In the genomic region with DNA sequence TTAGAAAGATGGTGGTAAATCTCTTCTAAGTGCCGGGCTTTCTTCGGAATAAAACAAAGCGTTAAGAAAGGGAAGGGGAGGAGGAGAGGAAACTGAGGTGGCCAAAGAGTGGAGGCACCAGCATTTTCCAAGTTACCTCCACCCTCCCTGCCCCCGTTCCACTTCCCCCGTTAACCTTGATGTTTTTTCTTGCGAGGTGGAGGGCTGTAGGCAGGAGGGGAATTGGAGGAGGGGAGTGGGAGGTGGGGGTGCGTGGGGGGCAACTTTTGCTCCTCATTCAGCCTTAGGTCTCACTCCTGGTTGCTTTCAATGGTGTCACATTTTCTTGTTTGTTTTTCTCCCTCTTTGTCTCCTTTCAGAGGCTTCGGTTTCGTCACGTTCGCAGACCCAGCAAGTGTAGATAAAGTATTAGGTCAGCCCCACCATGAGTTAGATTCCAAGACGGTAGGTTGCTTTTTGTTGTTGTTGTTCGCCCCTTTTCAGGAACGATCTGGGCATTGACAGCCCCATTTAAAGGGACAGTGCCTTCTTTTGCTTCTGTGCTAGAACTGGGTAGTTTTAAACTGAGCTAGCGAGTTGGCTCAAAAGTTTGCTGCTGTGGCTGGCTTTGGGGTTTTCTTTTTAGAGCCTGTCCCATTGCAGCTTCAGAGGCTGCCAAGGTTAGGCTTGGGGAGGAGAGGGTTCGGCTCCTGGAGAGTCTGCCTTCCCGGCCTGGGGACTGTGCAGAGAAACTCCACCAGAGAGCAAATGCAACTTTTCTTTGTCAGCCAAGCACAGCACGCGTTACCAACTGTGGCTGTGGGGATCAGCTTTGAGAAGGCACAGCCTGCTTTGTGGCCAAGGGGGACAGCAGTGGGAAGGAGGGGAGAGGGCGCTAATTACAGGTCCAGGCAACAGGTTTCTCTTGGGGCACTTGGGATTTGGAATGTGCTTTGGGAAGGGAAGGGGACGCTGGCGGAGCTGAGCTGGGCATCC, we compare ENCODE assay signal across 8 cellular contexts. TPM values are rescaled to one million over a fixed set of nuclear protein-coding genes. Genes with fewer than 3 reads are reported as not detected.
A peak's percentile ranks its signal among the peaks of the same experiment; 100 is the strongest.
DNase-seq lines count a peak whose midpoint lies in the region; ATAC-seq, FAIRE-seq and TF ChIP-seq lines count a peak whose summit lies in the region.

No MANE protein-coding gene starts in this region.

- no peak overlapping the region for H2AK5ac ChIP-seq in mesendoderm (ENCODE audit: low read length)

- H3K4me2 ChIP-seq in Loucy (ENCODE audit: low read depth, low read length, poor library complexity, severe bottlenecking) (peak overlapping the region; percentile 87), mesendoderm (ENCODE audit: low read length) (peak overlapping the region; percentile 54)

- peaks cover 5% of the 10 kb centered on the region for H3K79me1 ChIP-seq in mesendoderm (ENCODE audit: low read length)

- in situ Hi-C loops in GM13977 (cut with MboI; ENCODE audit: low pct_unique_long_range_greater_than_20kb, low sequenced_read_pairs, unreplicated experiment): no loop called here

- H4K8ac ChIP-seq in mesendoderm (ENCODE audit: low read depth, low read length): no peak overlapping the region

- H3K36me3 ChIP-seq in Loucy (ENCODE audit: insufficient read depth, low read length) (peaks cover 34% of the 10 kb centered on the region), bronchial epithelial cell (ENCODE audit: control insufficient read depth, insufficient read depth, low read length) (peaks cover 2% of the 10 kb centered on the region), mesendoderm (ENCODE audit: control insufficient read depth, insufficient read depth, low read length) (no peaks in the 10 kb centered on the region), aorta (ENCODE audit: control insufficient read depth in 1 of 2, insufficient read depth in 2 of 2, low read length in 1 of 2) (no peaks in the 10 kb centered on the region)

- no CpG with 5 or more reads among the region's 22 CpGs for WGBS in mesendoderm (ENCODE audit: extremely low coverage, insufficient coverage, low lambda C conversion rate)
- WGBS in aorta, 2 donors: 7 to 8% methylated on average over 22 of the region's 22 CpGs

- no peak overlapping the region for H3K4ac ChIP-seq in mesendoderm (ENCODE audit: low read depth, low read length)

- H3K4me3 ChIP-seq in Loucy (ENCODE audit: low read length, poor library complexity, severe bottlenecking) (peak overlapping the region; percentile 96), bronchial epithelial cell (ENCODE audit: low read depth, low read length) (peak overlapping the region; percentile 68), mesendoderm (ENCODE audit: low read length) (peak overlapping the region; percentile 39), aorta (ENCODE audit: low read length in 2 of 2) (peak overlapping the region; percentile 97)

- peaks cover 49% of the 10 kb centered on the region for H4K20me1 ChIP-seq in Loucy (ENCODE audit: insufficient read depth, low read length, poor library complexity, severe bottlenecking)

- intact Hi-C loops in aorta (cut with DNase I): loop anchor here (5.0 to 10.0 kb wide), 4 partner anchors 187 to 414 kb away; no protein-coding TSS in a partner anchor

- H3K4me1 ChIP-seq in Loucy (ENCODE audit: insufficient read depth, low read length, poor library complexity, severe bottlenecking): peaks cover 39% of the 10 kb centered on the region
- H3K4me1 ChIP-seq in mesendoderm (ENCODE audit: control insufficient read depth, low read depth, low read length): peaks cover 2% of the 10 kb centered on the region
- H3K4me1 ChIP-seq in aorta (ENCODE audit: control insufficient read depth in 1 of 2, insufficient read depth in 2 of 2, low read length in 2 of 2): peaks cover 2 to 4% of the 10 kb centered on the region in 2 donors

- H2BK15ac ChIP-seq in mesendoderm (replicated peaks; ENCODE audit: low read depth): no peak overlapping the region

- no peak overlapping the region for H3K23ac ChIP-seq in mesendoderm (ENCODE audit: low read length)

- H3K9me3 ChIP-seq in Loucy (ENCODE audit: insufficient read depth, low read depth, low read length) (no peaks in the 10 kb centered on the region), aorta (ENCODE audit: control insufficient read depth, low read length) (no peaks in the 10 kb centered on the region)

- no peak for FAIRE-seq in bronchial epithelial cell (lab: Jason Lieb, UNC)

- H4K5ac ChIP-seq in mesendoderm (ENCODE audit: low read length): no peak overlapping the region

- H2BK120ac ChIP-seq in mesendoderm (ENCODE audit: low read depth, low read length): no peak overlapping the region

- H2BK5ac ChIP-seq in mesendoderm (ENCODE audit: low read length): peak overlapping the region; percentile 51

- no peaks in the 10 kb centered on the region for H3K9me2 ChIP-seq in Loucy (replicated peaks; ENCODE audit: low read depth, low read length)

- H3F3A ChIP-seq in Loucy (ENCODE audit: low read depth): peaks cover 14% of the 10 kb centered on the region

- H2AFZ ChIP-seq in Loucy (ENCODE audit: low read length): no peak overlapping the region

- peak overlapping the region; percentile 82 for H3K56ac ChIP-seq in mesendoderm (ENCODE audit: low read length)

- peak overlapping the region; percentile 97 for H3K9ac ChIP-seq in Loucy (ENCODE audit: low read depth, low read length, poor library complexity, severe bottlenecking)
- peak overlapping the region; percentile 65 for H3K9ac ChIP-seq in mesendoderm (ENCODE audit: low read length)

- DNase-seq in ELF-1 (ENCODE audit: low read depth, low spot score): peak; percentile 73
- DNase-seq in bronchial epithelial cell (ENCODE audit: low read depth): no peak
- peak; percentile 78 for DNase-seq in mesendoderm
- DNase-seq in aorta: no peak
- no peak for DNase-seq in stimulated activated CD4-positive, alpha-beta T cell treated with anti-CD3 and anti-CD28 coated beads, Interleukin-4, amount 100 ng/mL, for 24 hours
- no peak for DNase-seq in GM13977 (ENCODE audit: low spot score)

- H3K27ac ChIP-seq in mesendoderm (ENCODE audit: low read depth, low read length) (peak overlapping the region; percentile 11), aorta (ENCODE audit: low read depth in 1 of 2, low read length in 2 of 2) (no peak overlapping the region)

- peaks cover 65% of the 10 kb centered on the region for H3K79me2 ChIP-seq in Loucy (ENCODE audit: insufficient read depth, low read length)
- H3K79me2 ChIP-seq in mesendoderm (ENCODE audit: control insufficient read depth, insufficient read depth, low read length): no peaks in the 10 kb centered on the region

- TF ChIP-seq CTCF in Loucy (conservative IDR thresholded peaks at IDR 0.05; ENCODE audit: low read length) (no peak), bronchial epithelial cell (IDR thresholded peaks at IDR 0.05; ENCODE audit: insufficient read depth, low read length, severe bottlenecking) (no peak), GM13977 (IDR thresholded peaks at IDR 0.05; ENCODE audit: extremely low read depth, insufficient read depth, missing control alignments) (no peak)

- H3K27me3 ChIP-seq in Loucy (ENCODE audit: insufficient read depth, low read length, poor library complexity, severe bottlenecking) (no peaks in the 10 kb centered on the region), bronchial epithelial cell (ENCODE audit: control insufficient read depth, insufficient read depth, low read length) (no peaks in the 10 kb centered on the region), mesendoderm (ENCODE audit: insufficient read depth, low read length, poor library complexity) (no peaks in the 10 kb centered on the region), aorta (ENCODE audit: control insufficient read depth in 1 of 2, insufficient read depth in 2 of 2, low read length in 1 of 2) (no peaks in the 10 kb centered on the region)

- no peak overlapping the region for H3K18ac ChIP-seq in mesendoderm (ENCODE audit: low read length)

- ATAC-seq in aorta (ENCODE audit: low FRiP score) (no peak), HG03045 (IDR thresholded peaks at IDR 0.05; ENCODE audit: unreplicated experiment) (no peak)

RNA-seq across cellular contexts. Expression of gene MSI2, which starts 1.9 kb away (rescaled TPM):
- total RNA-seq in bronchial epithelial cell: 21.1 and 21.3 TPM in 2 replicates
- 29.1 TPM for polyA plus RNA-seq in mesendoderm (2013, experiment 1 of 2)
- polyA plus RNA-seq in mesendoderm (2013, experiment 2 of 2): 29.8 TPM
- total RNA-seq in aorta: 10 to 100 TPM; 47.2 to 48.2 TPM
- polyA plus RNA-seq in aorta: 10 to 100 TPM in 1 of 2 donors, 1 to 10 TPM in 1; 9.3 to 11.0 TPM

Comparison
In these comparisons a context has a peak if more than half of its experiments do, and no peak if none do; other contexts are left out.
1. DNase-seq: peak in ELF-1 (single experiment) and mesendoderm (single experiment); none in bronchial epithelial cell (single experiment), aorta (0 of 2), stimulated activated CD4-positive, alpha-beta T cell treated with anti-CD3 and anti-CD28 coated beads, Interleukin-4, amount 100 ng/mL, for 24 hours (single experiment) and GM13977 (single experiment).
2. H3K4me3 ChIP-seq: peak in every context shown above with its lines; median percentile 97 in aorta; 96 in Loucy; 68 in bronchial epithelial cell; 39 in mesendoderm.